In genomic region chr17:28426081-28426519, GRCh38 we compare ENCODE assay signal across 11 cellular contexts. TPM values are rescaled to one million over a fixed set of nuclear protein-coding genes. Genes with fewer than 3 reads are reported as not detected.
DNase-seq lines count a peak whose midpoint lies in the region; FAIRE-seq and TF ChIP-seq lines count a peak whose summit lies in the region.
"Had no signal": no experiment of that assay in that cellular context is flagged by ENCODE, and none has a peak within 500 bp of the region (broad histone marks: within the 10 kb centered on the region; RNA-seq: fewer than 3 reads in every experiment).

No MANE protein-coding gene starts in this region.

- no peak for TF ChIP-seq POLR2A in H1 (IDR thresholded peaks at IDR 0.05; ENCODE audit: control extremely low read depth in 1 of 2, low read depth in 2 of 2, low read length in 2 of 2)

- no peak for TF ChIP-seq EP300 in H1 (IDR thresholded peaks at IDR 0.05; ENCODE audit: borderline replicate concordance in 1 of 2, low read depth in 2 of 2, low read length in 2 of 2)

- H2BK5ac ChIP-seq in H1 (ENCODE audit: low read depth, low read length), result no peak overlapping the region

- H3K9me3 ChIP-seq in MM.1S (replicated peaks; ENCODE audit: insufficient read depth, low read length), result no peaks in the 10 kb centered on the region
- no peaks in the 10 kb centered on the region for H3K9me3 ChIP-seq in H1 (ENCODE audit: insufficient read depth in 2 of 2, low read depth in 1 of 2, low read length in 1 of 2)
- H3K9me3 ChIP-seq: thyroid gland had no signal

- no peak overlapping the region for H4K8ac ChIP-seq in H1 (ENCODE audit: extremely low read depth, insufficient read depth, low read length)

- no peaks in the 10 kb centered on the region for H3K9me2 ChIP-seq in MM.1S (replicated peaks; ENCODE audit: insufficient read depth, low read length)

- no peaks in the 10 kb centered on the region for H3K9me3 Mint-ChIP-seq in activated CD4-positive, alpha-beta T cell treated with anti-CD3 and anti-CD28 coated beads, Interleukin-2, amount 10 ng/mL, durations not matched to agents 7 days and 5 days
- H3K9me3 Mint-ChIP-seq: activated naive CD4-positive, alpha-beta T cell treated with anti-CD3 and anti-CD28 coated beads, Interleukin-2, amount 50 U/mL, for 24 hours had no signal

- TF ChIP-seq RAD21 in H1 (IDR thresholded peaks at IDR 0.05 in 1 of 2, conservative IDR thresholded peaks at IDR 0.05 in 1 of 2; ENCODE audit: low read depth in 2 of 2, low read length in 2 of 2), result peak; percentile 44 to 58

- H3K9ac ChIP-seq in MM.1S (ENCODE audit: low read length) (no peak overlapping the region), H1 (replicated peaks in 1 of 4; ENCODE audit: extremely low read depth in 1 of 4, low read depth in 3 of 4, low read length in 3 of 4) (no peak overlapping the region)

- H3K79me2 ChIP-seq in MM.1S (ENCODE audit: low read length), result no peaks in the 10 kb centered on the region
- H3K79me2 ChIP-seq in H1 (ENCODE audit: control insufficient read depth in 1 of 2, insufficient read depth in 2 of 2, low read length in 2 of 2), result no peaks in the 10 kb centered on the region

- H3K4me3 ChIP-seq in MM.1S (ENCODE audit: low read length), result no peak overlapping the region
- no peak overlapping the region for H3K4me3 ChIP-seq in H1 (ENCODE audit: extremely low read depth in 1 of 4, insufficient read depth in 2 of 4, low read depth in 3 of 4, low read length in 4 of 4)
- H3K4me3 ChIP-seq in retinal pigment epithelial cell (ENCODE audit: low read length), result no peak overlapping the region
- H3K4me3 ChIP-seq: skin epidermis, thyroid gland had no signal

- no peak overlapping the region for H3K56ac ChIP-seq in H1 (replicated peaks; ENCODE audit: insufficient read length, low read depth, low read length)

- H3K4me1 ChIP-seq in MM.1S (ENCODE audit: low read length) (no peaks in the 10 kb centered on the region), H1 (replicated peaks in 1 of 4; ENCODE audit: control insufficient read depth in 3 of 4, insufficient read depth in 4 of 4, low read length in 3 of 4) (no peaks in the 10 kb centered on the region; a peak in 1 of 7 replicates)

- H3K4me2 ChIP-seq in MM.1S (ENCODE audit: low read depth, low read length), result no peak overlapping the region
- no peak overlapping the region for H3K4me2 ChIP-seq in H1 (ENCODE audit: insufficient read depth in 1 of 2, low read depth in 2 of 2, low read length in 2 of 2)

- no peak overlapping the region for H2BK12ac ChIP-seq in H1 (ENCODE audit: low read depth, low read length)

- no peak overlapping the region for H2BK20ac ChIP-seq in H1 (ENCODE audit: low read length)

- H3K27me3 ChIP-seq in MM.1S (replicated peaks; ENCODE audit: insufficient read depth, low read length) (no peaks in the 10 kb centered on the region), H1 (replicated peaks in 1 of 4; ENCODE audit: control insufficient read depth in 3 of 4, extremely low read depth in 1 of 4, insufficient read depth in 3 of 4, low read length in 3 of 4) (no peaks in the 10 kb centered on the region)
- H3K27me3 ChIP-seq: thyroid gland had no signal

- no peak overlapping the region for H2BK120ac ChIP-seq in H1 (replicated peaks; ENCODE audit: low read depth, low read length)

- DNase-seq in NCI-H146 (lab: John Stamatoyannopoulos, UW), result peak; percentile 31
- no peak for DNase-seq in NCI-H146 treated with DMSO at 0.1 percent for 48 hours (lab: John Stamatoyannopoulos, UW; ENCODE audit: unreplicated experiment)
- no peak for DNase-seq in MM.1S
- peak in 1 of 2 experiments; percentile 84 for DNase-seq in H1 (ENCODE audit: low read depth in 1 of 2, low spot score in 2 of 2)
- no peak for DNase-seq in retinal pigment epithelial cell (ENCODE audit: low read depth)
- DNase-seq in NAMALWA (ENCODE audit: low spot score), result no peak
- no peak for DNase-seq in activated CD4-positive, alpha-beta T cell treated with anti-CD3 and anti-CD28 coated beads, Interleukin-2, amount 10 ng/mL, durations not matched to agents 7 days and 5 days
- no peak for DNase-seq in nucleus accumbens (lab: John Stamatoyannopoulos, UW)
- DNase-seq: thyroid gland had no signal

- peak; percentile 13 for FAIRE-seq in H1 (lab: Jason Lieb, UNC)

- H3K36me3 ChIP-seq in MM.1S (replicated peaks; ENCODE audit: insufficient read depth, low read length), result no peaks in the 10 kb centered on the region
- H3K36me3 ChIP-seq in H1 (ENCODE audit: control insufficient read depth in 2 of 4, insufficient read depth in 4 of 4, low read length in 3 of 4), result no peaks in the 10 kb centered on the region
- H3K36me3 ChIP-seq: thyroid gland had no signal

- H4K20me1 ChIP-seq in MM.1S (ENCODE audit: insufficient read depth, low read length) (no peaks in the 10 kb centered on the region), H1 (replicated peaks in 1 of 2; ENCODE audit: control insufficient read depth in 1 of 2, insufficient read depth in 2 of 2, low read length in 2 of 2) (no peaks in the 10 kb centered on the region)

- no peak overlapping the region for H4K91ac ChIP-seq in H1 (replicated peaks; ENCODE audit: insufficient read length, low read length)

- no peak overlapping the region for H3K27ac Mint-ChIP-seq in activated CD4-positive, alpha-beta T cell treated with anti-CD3 and anti-CD28 coated beads, Interleukin-2, amount 10 ng/mL, durations not matched to agents 7 days and 5 days
- H3K27ac Mint-ChIP-seq: activated naive CD4-positive, alpha-beta T cell treated with anti-CD3 and anti-CD28 coated beads, Interleukin-2, amount 50 U/mL, for 24 hours had no signal

- no peak overlapping the region for H3K18ac ChIP-seq in H1 (ENCODE audit: extremely low read depth, low read length)

- H2AK5ac ChIP-seq in H1 (ENCODE audit: low read depth, low read length), result no peak overlapping the region

- TF ChIP-seq CTCF in MM.1S (IDR thresholded peaks at IDR 0.05; ENCODE audit: low read length), result peak; percentile 34
- peak; percentile 69 to 80 (median 78) for TF ChIP-seq CTCF in H1 (IDR thresholded peaks at IDR 0.05; ENCODE audit: control extremely low read depth in 1 of 3, insufficient read depth in 1 of 3, low read depth in 1 of 3, low read length in 3 of 3)
- TF ChIP-seq CTCF in retinal pigment epithelial cell (conservative IDR thresholded peaks at IDR 0.05; ENCODE audit: low read depth, low read length), result peak; percentile 53

- no peaks in the 10 kb centered on the region for H3K4me1 Mint-ChIP-seq in activated CD4-positive, alpha-beta T cell treated with anti-CD3 and anti-CD28 coated beads, Interleukin-2, amount 10 ng/mL, durations not matched to agents 7 days and 5 days
- H3K4me1 Mint-ChIP-seq: activated naive CD4-positive, alpha-beta T cell treated with anti-CD3 and anti-CD28 coated beads, Interleukin-2, amount 50 U/mL, for 24 hours had no signal

- CTCF ChIA-PET in H1 (lab: Charles Lee; ENCODE audit: partially characterized antibody), result interaction anchor here (0.7 to 2.9 kb wide), 19 partner anchors 9 to 181 kb away, joined by 3 to 22 read pairs (median 4); partner anchors contain the start of gene VTN
- CTCF ChIA-PET in activated CD4-positive, alpha-beta T cell treated with anti-CD3 and anti-CD28 coated beads, Interleukin-2, amount 10 ng/mL, durations not matched to agents 7 days and 5 days (lab: Charles Lee), result no interaction called here

- 89% methylated on average over 8 of the region's 9 CpGs; no CpG with 5 or more reads in 1 of the 2 experiments for WGBS in H1 (ENCODE audit: extremely low coverage in 1 of 2, insufficient coverage in 1 of 2, insufficient read length in 1 of 2, insufficient replicate concordance in 2 of 2, low coverage in 1 of 2, low lambda C conversion rate in 2 of 2, missing lambda C conversion rate in 1 of 2), 2 experiments

- H3K14ac ChIP-seq in H1 (ENCODE audit: insufficient read length), result no peak overlapping the region

- no peak overlapping the region for H3K23ac ChIP-seq in H1 (ENCODE audit: insufficient read length)

- H4K5ac ChIP-seq in H1 (ENCODE audit: insufficient read length, low read depth, low read length), result no peak overlapping the region

- H2BK15ac ChIP-seq in H1 (ENCODE audit: low read length), result no peak overlapping the region

- H3K4ac ChIP-seq in H1 (replicated peaks; ENCODE audit: insufficient read length, low read depth, low read length), result no peak overlapping the region

- H3K4me3 Mint-ChIP-seq in activated CD4-positive, alpha-beta T cell treated with anti-CD3 and anti-CD28 coated beads, Interleukin-2, amount 10 ng/mL, durations not matched to agents 7 days and 5 days, result no peak overlapping the region
- H3K4me3 Mint-ChIP-seq: activated naive CD4-positive, alpha-beta T cell treated with anti-CD3 and anti-CD28 coated beads, Interleukin-2, amount 50 U/mL, for 24 hours had no signal

- H3K27me3 Mint-ChIP-seq in activated CD4-positive, alpha-beta T cell treated with anti-CD3 and anti-CD28 coated beads, Interleukin-2, amount 10 ng/mL, durations not matched to agents 7 days and 5 days, result peaks cover 3% of the 10 kb centered on the region

- POLR2A ChIA-PET in H1 (lab: Charles Lee; ENCODE audit: partially characterized antibody), result interaction anchor here (1.1 to 1.4 kb wide), 2 partner anchors 18 to 20 kb away, joined by 3 read pairs; partner anchors contain the start of gene SLC46A1
- POLR2A ChIA-PET in activated CD4-positive, alpha-beta T cell treated with anti-CD3 and anti-CD28 coated beads, Interleukin-2, amount 10 ng/mL, durations not matched to agents 7 days and 5 days (lab: Charles Lee), result no interaction called here

- no peaks in the 10 kb centered on the region for H3K79me1 ChIP-seq in H1 (ENCODE audit: low read depth, low read length)

- no peaks in the 10 kb centered on the region for H3K23me2 ChIP-seq in H1 (ENCODE audit: low read depth, low read length)

- H3K27ac ChIP-seq in MM.1S (ENCODE audit: low read length), result no peak overlapping the region
- H3K27ac ChIP-seq in H1 (ENCODE audit: low read depth, low read length), result no peak overlapping the region
- H3K27ac ChIP-seq: skin epidermis, thyroid gland had no signal

- no peaks in the 10 kb centered on the region for H3K36me3 Mint-ChIP-seq in activated CD4-positive, alpha-beta T cell treated with anti-CD3 and anti-CD28 coated beads, Interleukin-2, amount 10 ng/mL, durations not matched to agents 7 days and 5 days (ENCODE audit: low read depth)
- H3K36me3 Mint-ChIP-seq: activated naive CD4-positive, alpha-beta T cell treated with anti-CD3 and anti-CD28 coated beads, Interleukin-2, amount 50 U/mL, for 24 hours had no signal

- no peaks in the 10 kb centered on the region for H3F3A ChIP-seq in MM.1S (ENCODE audit: insufficient read depth, low read length)

- H2AFZ ChIP-seq in MM.1S (ENCODE audit: low read length), result no peak overlapping the region
- no peak overlapping the region for H2AFZ ChIP-seq in H1 (ENCODE audit: low read length)

RNA-seq across cellular contexts. Expression of gene SLC46A1, which starts 20.1 kb away (rescaled TPM):
- total RNA-seq in H1 (2021; fragmentation: NEBNext Ultra II Directional; extraction: Animal tissue kit (Norgen Biotek cat#: 25700)), result 7.1 and 8.7 TPM in 2 replicates
- 5.3 and 5.9 TPM in 2 replicates for polyA plus RNA-seq in H1 (2011; rRNA removed)
- 3.6 TPM for polyA plus RNA-seq in H1 (2011; cell fraction: cytosol; rRNA removed)
- polyA plus RNA-seq in H1 (2011; cell fraction: nucleus; rRNA removed), result 7.7 TPM
- 5.4 to 7.1 TPM (median 6.5 TPM) in 4 replicates for polyA plus RNA-seq in H1 (2012, experiment 1 of 2)
- polyA plus RNA-seq in H1 (2012, experiment 2 of 2), result 6.1 TPM
- polyA plus RNA-seq in H1 (2013, experiment 1 of 2), result 10.0 TPM
- polyA plus RNA-seq in H1 (2013, experiment 2 of 2), result 9.6 TPM
- 7.4 and 10.2 TPM in 2 replicates for polyA minus RNA-seq in H1 (2011; rRNA and poly(A)+ RNA removed)
- polyA minus RNA-seq in H1 (2011; cell fraction: cytosol; rRNA and poly(A)+ RNA removed), result 4.5 TPM
- 10.5 TPM for polyA minus RNA-seq in H1 (2011; cell fraction: nucleus; rRNA and poly(A)+ RNA removed)
- 1 to 10 TPM in 1 of 2 experiments, under 1 TPM in 1; 0.74 to 1.5 TPM for total RNA-seq in activated CD4-positive, alpha-beta T cell treated with anti-CD3 and anti-CD28 coated beads, Interleukin-2, amount 10 ng/mL, durations not matched to agents 7 days and 5 days

RNA-seq across cellular contexts. Expression of gene SLC13A2, which starts 47.3 kb away (rescaled TPM):
- not detected in 2 replicates for total RNA-seq in H1 (2021; fragmentation: NEBNext Ultra II Directional; extraction: Animal tissue kit (Norgen Biotek cat#: 25700))
- not detected in 2 replicates for polyA plus RNA-seq in H1 (2011; rRNA removed)
- polyA plus RNA-seq in H1 (2011; cell fraction: cytosol; rRNA removed), result not detected
- polyA plus RNA-seq in H1 (2011; cell fraction: nucleus; rRNA removed), result not detected
- not detected in 4 replicates for polyA plus RNA-seq in H1 (2012, experiment 1 of 2)
- polyA plus RNA-seq in H1 (2012, experiment 2 of 2), result not detected
- not detected for polyA plus RNA-seq in H1 (2013, experiment 1 of 2)
- not detected for polyA plus RNA-seq in H1 (2013, experiment 2 of 2)
- not detected in 2 replicates for polyA minus RNA-seq in H1 (2011; rRNA and poly(A)+ RNA removed)
- polyA minus RNA-seq in H1 (2011; cell fraction: cytosol; rRNA and poly(A)+ RNA removed), result not detected
- not detected for polyA minus RNA-seq in H1 (2011; cell fraction: nucleus; rRNA and poly(A)+ RNA removed)
- not detected for total RNA-seq in activated CD4-positive, alpha-beta T cell treated with anti-CD3 and anti-CD28 coated beads, Interleukin-2, amount 10 ng/mL, durations not matched to agents 7 days and 5 days
- total RNA-seq: thyroid gland had no signal

RNA-seq across cellular contexts. Expression of gene SARM1, which starts 54.6 kb away (rescaled TPM):
- 6.5 and 9.2 TPM in 2 replicates for total RNA-seq in H1 (2021; fragmentation: NEBNext Ultra II Directional; extraction: Animal tissue kit (Norgen Biotek cat#: 25700))
- polyA plus RNA-seq in H1 (2011; rRNA removed), result 5.8 and 6.1 TPM in 2 replicates
- polyA plus RNA-seq in H1 (2011; cell fraction: cytosol; rRNA removed), result 3.7 TPM
- polyA plus RNA-seq in H1 (2011; cell fraction: nucleus; rRNA removed), result 9.4 TPM
- polyA plus RNA-seq in H1 (2012, experiment 1 of 2), result 4.2 to 7.6 TPM (median 6.5 TPM) in 4 replicates
- polyA plus RNA-seq in H1 (2012, experiment 2 of 2), result 5.4 TPM
- polyA plus RNA-seq in H1 (2013, experiment 1 of 2), result 4.0 TPM
- 4.0 TPM for polyA plus RNA-seq in H1 (2013, experiment 2 of 2)
- 11.7 and 15.0 TPM in 2 replicates for polyA minus RNA-seq in H1 (2011; rRNA and poly(A)+ RNA removed)
- polyA minus RNA-seq in H1 (2011; cell fraction: cytosol; rRNA and poly(A)+ RNA removed), result 5.9 TPM
- 6.6 TPM for polyA minus RNA-seq in H1 (2011; cell fraction: nucleus; rRNA and poly(A)+ RNA removed)
- 10 to 100 TPM; 17.7 to 20.4 TPM for total RNA-seq in activated CD4-positive, alpha-beta T cell treated with anti-CD3 and anti-CD28 coated beads, Interleukin-2, amount 10 ng/mL, durations not matched to agents 7 days and 5 days

RNA-seq across cellular contexts. Expression of gene VTN, which starts 56.0 kb away (rescaled TPM):
- total RNA-seq in H1 (2021; fragmentation: NEBNext Ultra II Directional; extraction: Animal tissue kit (Norgen Biotek cat#: 25700)), result not detected in 2 replicates
- 0.18 and 0.38 TPM in 2 replicates for polyA plus RNA-seq in H1 (2011; rRNA removed)
- polyA plus RNA-seq in H1 (2011; cell fraction: cytosol; rRNA removed), result 0.26 TPM
- 0.64 TPM for polyA plus RNA-seq in H1 (2011; cell fraction: nucleus; rRNA removed)
- polyA plus RNA-seq in H1 (2012, experiment 1 of 2), result 0.36 to 0.55 TPM (median 0.46 TPM) in 4 replicates
- polyA plus RNA-seq in H1 (2012, experiment 2 of 2), result 0.52 TPM
- 0.22 TPM for polyA plus RNA-seq in H1 (2013, experiment 1 of 2)
- 0.13 TPM for polyA plus RNA-seq in H1 (2013, experiment 2 of 2)
- 0.28 TPM in 1 of 2 replicates, not detected in the other for polyA minus RNA-seq in H1 (2011; rRNA and poly(A)+ RNA removed)
- polyA minus RNA-seq in H1 (2011; cell fraction: cytosol; rRNA and poly(A)+ RNA removed), result not detected
- polyA minus RNA-seq in H1 (2011; cell fraction: nucleus; rRNA and poly(A)+ RNA removed), result 1.1 TPM
- total RNA-seq in activated CD4-positive, alpha-beta T cell treated with anti-CD3 and anti-CD28 coated beads, Interleukin-2, amount 10 ng/mL, durations not matched to agents 7 days and 5 days, result under 1 TPM; 0.08 to 0.12 TPM
